Comparison of ENCODE assay signal across 8 cellular contexts in the genomic region with DNA sequence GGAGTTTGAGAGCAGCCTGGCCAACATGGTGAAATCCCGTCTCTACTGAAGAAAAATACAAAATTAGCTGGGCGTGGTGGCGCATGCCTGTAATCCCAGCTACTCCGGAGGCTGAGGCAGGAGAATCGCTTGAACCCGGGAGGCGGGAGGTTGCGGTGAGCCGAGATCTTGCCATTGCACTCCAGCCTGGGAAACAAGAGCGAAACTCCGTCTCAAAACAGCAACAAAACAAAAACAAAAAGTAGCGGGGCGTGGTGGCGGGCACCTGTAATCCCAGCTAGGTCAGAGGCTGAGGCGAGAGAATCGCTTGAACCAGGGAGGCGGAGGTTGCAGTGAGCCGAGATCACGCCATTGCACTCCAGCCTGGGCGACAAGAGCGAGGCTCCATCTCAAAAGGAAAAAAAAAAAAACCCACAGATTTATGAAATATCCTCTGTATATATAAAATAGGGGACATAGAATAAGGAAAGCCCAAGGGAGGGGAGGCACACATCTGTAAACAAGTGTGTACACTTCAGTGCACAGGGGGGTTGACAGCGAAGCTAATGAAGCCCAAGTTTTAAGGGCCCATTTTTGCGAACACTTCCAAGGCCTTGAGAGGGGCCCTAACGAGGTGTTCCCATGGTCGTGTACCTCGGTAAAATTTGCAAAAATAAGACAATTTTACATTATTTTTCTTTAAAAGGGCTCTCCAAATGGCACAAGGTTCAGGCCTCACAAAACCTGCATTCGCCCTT. TPM values are rescaled to one million over a fixed set of nuclear protein-coding genes. Genes with fewer than 3 reads are reported as not detected.
DNase-seq lines count a peak whose midpoint lies in the region; ATAC-seq and TF ChIP-seq lines count a peak whose summit lies in the region.
"Not testable (repeated sequence)": the region's sequence is repeated elsewhere in the genome, so short reads cannot be mapped to it uniquely, and the experiment has no call there.

No MANE protein-coding gene starts in this region.

- not testable (repeated sequence) for H3K9me3 Mint-ChIP-seq in CD14-positive monocyte; activated naive CD8-positive, alpha-beta T cell treated with anti-CD3 and anti-CD28 coated beads for 36 hours; endothelial cell (ENCODE audit: unreplicated experiment); immature natural killer cell; neural progenitor cell

- H3K27me3 ChIP-seq in SJCRH30, neural progenitor cell, suprapubic skin: not testable (repeated sequence)

- peaks cover 19% of the 10 kb centered on the region for H4K20me1 ChIP-seq in neural progenitor cell (ENCODE audit: low read depth)

- not testable (repeated sequence) for H3K27me3 Mint-ChIP-seq in CD14-positive monocyte (ENCODE audit: low read depth in 3 of 3); activated naive CD8-positive, alpha-beta T cell treated with anti-CD3 and anti-CD28 coated beads for 36 hours; endothelial cell (ENCODE audit: unreplicated experiment); neural progenitor cell (ENCODE audit: insufficient read depth, low read depth)
- peaks cover 7 to 44% (median 29%) of the 10 kb centered on the region in 3 donors for H3K27me3 Mint-ChIP-seq in immature natural killer cell (ENCODE audit: low read depth in 3 of 3)

- peak overlapping the region; percentile 88 for H3K4me2 ChIP-seq in neural progenitor cell

- TF ChIP-seq EP300 in suprapubic skin (IDR thresholded peaks at IDR 0.05): not testable (repeated sequence)

- peaks cover 38% of the 10 kb centered on the region for H3K4me1 Mint-ChIP-seq in CD14-positive monocyte
- H3K4me1 Mint-ChIP-seq in activated naive CD8-positive, alpha-beta T cell treated with anti-CD3 and anti-CD28 coated beads for 36 hours: peaks cover 42% of the 10 kb centered on the region
- H3K4me1 Mint-ChIP-seq in endothelial cell (ENCODE audit: unreplicated experiment): peaks cover 19% of the 10 kb centered on the region
- peaks cover 50 to 81% of the 10 kb centered on the region in 2 donors for H3K4me1 Mint-ChIP-seq in immature natural killer cell
- peaks cover 32% of the 10 kb centered on the region for H3K4me1 Mint-ChIP-seq in neural progenitor cell

- H3K4me1 ChIP-seq in SJCRH30: not testable (repeated sequence)
- H3K4me1 ChIP-seq in neural progenitor cell (peaks cover 13% of the 10 kb centered on the region), suprapubic skin (peaks cover 53% of the 10 kb centered on the region)

- H3K4me3 ChIP-seq in SJCRH30 (peak overlapping the region; percentile 90), neural progenitor cell (peak overlapping the region; percentile 91), suprapubic skin (peak overlapping the region; percentile 67)

- H2AFZ ChIP-seq in neural progenitor cell (replicated peaks): peak overlapping the region; percentile 86

- WGBS in suprapubic skin: 66% methylated on average over 27 of the region's 27 CpGs

- H3F3A ChIP-seq in neural progenitor cell (ENCODE audit: low read depth): peaks cover 16% of the 10 kb centered on the region

- H3K27ac ChIP-seq in SJCRH30 (peak overlapping the region; percentile 86), neural progenitor cell (peak overlapping the region; percentile 61), suprapubic skin (peak overlapping the region; percentile 83)

- H3K9me3 ChIP-seq in SJCRH30 (replicated peaks); neural progenitor cell (ENCODE audit: low read depth); suprapubic skin: not testable (repeated sequence)

- not testable (repeated sequence) for H3K36me3 Mint-ChIP-seq in CD14-positive monocyte; endothelial cell (ENCODE audit: low read depth, unreplicated experiment); immature natural killer cell; neural progenitor cell
- H3K36me3 Mint-ChIP-seq in activated naive CD8-positive, alpha-beta T cell treated with anti-CD3 and anti-CD28 coated beads for 36 hours: peaks cover 17% of the 10 kb centered on the region

- DNase-seq in CD14-positive monocyte (ENCODE audit: low spot score); activated naive CD8-positive, alpha-beta T cell treated with anti-CD3 and anti-CD28 coated beads for 36 hours; endothelial cell (ENCODE audit: low spot score); immature natural killer cell; suprapubic skin (ENCODE audit: low spot score in 2 of 2): not testable (repeated sequence)
- peak in 1 of 2 experiments; percentile 6 for DNase-seq in SJCRH30
- DNase-seq in neural progenitor cell (ENCODE audit: low spot score): peak; percentile 13

- not testable (repeated sequence) for H3K36me3 ChIP-seq in SJCRH30, neural progenitor cell, suprapubic skin

- H3K27ac Mint-ChIP-seq in CD14-positive monocyte (peak overlapping the region in 6 of 7 donors; percentile 84 to 97 (median 94)), endothelial cell (ENCODE audit: unreplicated experiment) (peak overlapping the region; percentile 86), immature natural killer cell (peak overlapping the region; percentile 92 to 96 (median 94)), neural progenitor cell (peak overlapping the region; percentile 87)
- H3K27ac Mint-ChIP-seq in activated naive CD8-positive, alpha-beta T cell treated with anti-CD3 and anti-CD28 coated beads for 36 hours: peak overlapping the region; percentile 95

- not testable (repeated sequence) for TF ChIP-seq POLR2A in suprapubic skin (IDR thresholded peaks at IDR 0.05)

- H3K79me2 ChIP-seq in neural progenitor cell (ENCODE audit: low read depth): peaks cover 51% of the 10 kb centered on the region

- TF ChIP-seq CTCF in CD14-positive monocyte (IDR thresholded peaks at IDR 0.05); endothelial cell (IDR thresholded peaks at IDR 0.05; ENCODE audit: unreplicated experiment); neural progenitor cell (IDR thresholded peaks at IDR 0.05); suprapubic skin (IDR thresholded peaks at IDR 0.05): not testable (repeated sequence)

- peak overlapping the region; percentile 78 for H3K9ac ChIP-seq in neural progenitor cell

- peak overlapping the region; percentile 95 to 96 for H3K4me3 Mint-ChIP-seq in CD14-positive monocyte
- peak overlapping the region; percentile 91 for H3K4me3 Mint-ChIP-seq in activated naive CD8-positive, alpha-beta T cell treated with anti-CD3 and anti-CD28 coated beads for 36 hours
- H3K4me3 Mint-ChIP-seq in endothelial cell (ENCODE audit: unreplicated experiment): peak overlapping the region; percentile 91
- H3K4me3 Mint-ChIP-seq in immature natural killer cell: peak overlapping the region; percentile 90 to 96 (median 94)
- H3K4me3 Mint-ChIP-seq in neural progenitor cell: peak overlapping the region; percentile 94

- peak; percentile 0 for ATAC-seq in HG03135 (IDR thresholded peaks at IDR 0.05; ENCODE audit: unreplicated experiment)

- intact Hi-C loops in CD14-positive monocyte (cut with micrococcal nuclease): loop anchor here (2.0 to 10.0 kb wide), 3 partner anchors 50 to 697 kb away; a partner anchor contains a TSS

RNA-seq across cellular contexts. Expression of a gene that starts 0.7 kb away (rescaled TPM):
- polyA plus RNA-seq in CD14-positive monocyte (10 to 100 TPM; 18.6 to 20.7 TPM), immature natural killer cell (10 to 100 TPM in 2 of 3 donors, 1 to 10 TPM in 1; 8.8 to 11.1 (median 10.1) TPM)
- 11.5 and 13.5 TPM in 2 replicates for total RNA-seq in SJCRH30 (2014; rRNA removed; shearing (Covaris generic))
- 1 to 10 TPM; 5.2 to 5.3 TPM for total RNA-seq in activated naive CD8-positive, alpha-beta T cell treated with anti-CD3 and anti-CD28 coated beads for 36 hours
- total RNA-seq in endothelial cell (ENCODE audit: unreplicated experiment) (8.5 TPM), neural progenitor cell (ENCODE audit: low replicate concordance) (10.7 and 17.6 TPM in 2 replicates), suprapubic skin (10 to 100 TPM in 1 of 4 donors, 1 to 10 TPM in 3; 8.1 to 13.4 (median 9.2) TPM)

RNA-seq across cellular contexts. Expression of a gene that starts 2.1 kb away (rescaled TPM):
- polyA plus RNA-seq in CD14-positive monocyte (1 to 10 TPM; 5.2 to 6.2 TPM), immature natural killer cell (1 to 10 TPM; 2.0 to 3.8 (median 2.9) TPM)
- 9.8 and 10.8 TPM in 2 replicates for total RNA-seq in SJCRH30 (2014; rRNA removed; shearing (Covaris generic))
- 1 to 10 TPM; 8.9 to 9.1 TPM for total RNA-seq in activated naive CD8-positive, alpha-beta T cell treated with anti-CD3 and anti-CD28 coated beads for 36 hours
- total RNA-seq in endothelial cell (ENCODE audit: unreplicated experiment) (12.5 TPM), neural progenitor cell (ENCODE audit: low replicate concordance) (8.0 and 16.3 TPM in 2 replicates), suprapubic skin (1 to 10 TPM; 5.2 to 8.0 (median 6.5) TPM)

RNA-seq across cellular contexts. Expression of a gene that starts 52.0 kb away (rescaled TPM):
- polyA plus RNA-seq in CD14-positive monocyte (100 to 1,000 TPM; 558 to 587 TPM), immature natural killer cell (10 to 100 TPM in 2 of 3 donors, 1 to 10 TPM in 1; 6.4 to 17.2 (median 10.2) TPM)
- 0.13 and 0.49 TPM in 2 replicates for total RNA-seq in SJCRH30 (2014; rRNA removed; shearing (Covaris generic))
- 1 to 10 TPM; 5.1 to 6.1 TPM for total RNA-seq in activated naive CD8-positive, alpha-beta T cell treated with anti-CD3 and anti-CD28 coated beads for 36 hours
- total RNA-seq in endothelial cell (ENCODE audit: unreplicated experiment) (1.8 TPM), neural progenitor cell (ENCODE audit: low replicate concordance) (0.25 and 0.45 TPM in 2 replicates), suprapubic skin (1 to 10 TPM in 2 of 4 donors, under 1 TPM in 2; 0.44 to 5.2 (median 1.8) TPM)
